In genomic region chr3:128438488-128439072, GRCh38 we compare ENCODE assay signal across 1 cellular context.
TF ChIP-seq lines count a peak whose summit lies in the region.

No MANE protein-coding gene starts in this region.

TF ChIP-seq in endothelial cell of umbilical vein, 7 proteins besides CTCF, POLR2A, EP300 and RAD21:
- TF ChIP-seq POLR2AphosphoS5 (IDR thresholded peaks at IDR 0.05; ENCODE audit: insufficient read depth, low read depth, low read length) (no peak), MYC (IDR thresholded peaks at IDR 0.05; ENCODE audit: low read depth, low read length) (no peak), MAX (IDR thresholded peaks at IDR 0.05; ENCODE audit: insufficient read depth, insufficient read length) (no peak), FOS (IDR thresholded peaks at IDR 0.05; ENCODE audit: borderline replicate concordance, insufficient read depth, low read length) (no peak), GATA2 (IDR thresholded peaks at IDR 0.05; ENCODE audit: insufficient read depth, insufficient read length, low read depth, low read length) (no peak), JUN (IDR thresholded peaks at IDR 0.05; ENCODE audit: borderline replicate concordance, insufficient read depth, insufficient read length, low read depth) (no peak), EZH2 (IDR thresholded peaks at IDR 0.05; ENCODE audit: borderline replicate concordance, low read depth, low read length, severe bottlenecking) (no peak)
